Comparison of ENCODE assay signal across 8 cellular contexts in the genomic region with DNA sequence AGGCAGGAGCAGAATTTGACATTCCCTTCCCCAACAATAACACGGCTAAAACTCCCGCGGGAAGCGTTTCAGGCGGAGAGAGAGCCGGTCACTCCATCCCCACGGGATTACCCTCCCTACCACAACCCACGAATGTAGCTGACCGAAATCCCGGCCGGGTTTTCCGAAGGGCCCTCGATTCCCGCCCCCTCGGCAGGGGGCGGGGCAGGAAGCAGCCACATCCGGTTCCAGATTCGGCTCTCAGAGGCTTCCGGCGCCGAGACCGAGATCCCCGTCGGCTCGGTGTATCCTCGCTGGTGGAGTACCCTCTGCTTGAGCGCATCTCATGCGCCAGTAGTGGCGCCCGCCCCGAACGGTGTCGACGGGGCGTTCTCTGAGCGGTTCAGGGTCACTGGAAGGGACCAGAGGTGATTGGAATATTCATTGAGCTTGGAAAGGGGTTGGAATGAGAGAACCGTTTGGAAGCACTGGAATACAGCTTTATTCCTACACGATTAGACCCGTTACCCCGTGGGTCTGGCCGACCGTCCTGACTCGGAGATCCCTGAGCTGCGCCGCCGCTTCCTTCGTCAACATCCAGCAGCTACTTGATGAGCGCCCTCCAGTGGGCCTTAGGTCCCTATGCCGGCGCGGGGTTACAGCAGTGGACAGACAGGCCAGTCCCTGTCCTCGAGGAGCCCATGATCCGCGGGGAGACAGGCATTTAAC. TPM values are rescaled to one million over a fixed set of nuclear protein-coding genes. Genes with fewer than 3 reads are reported as not detected.
A peak's percentile ranks its signal among the peaks of the same experiment; 100 is the strongest.
DNase-seq lines count a peak whose midpoint lies in the region; ATAC-seq and TF ChIP-seq lines count a peak whose summit lies in the region.

No MANE protein-coding gene starts in this region.

- H2AFZ ChIP-seq in IMR-90 (replicated peaks; ENCODE audit: low read length, poor library complexity) (peak overlapping the region; percentile 93), OCI-LY1 (ENCODE audit: low read length) (no peak overlapping the region)

- H4K5ac ChIP-seq in IMR-90 (ENCODE audit: low read depth, low read length), result peak overlapping the region; percentile 50

- in situ Hi-C loops in IMR-90 (cut with MboI; ENCODE audit: low sequenced_read_pairs), result no loop called here

- peak; percentile 74 for ATAC-seq in GM21529 (IDR thresholded peaks at IDR 0.05; ENCODE audit: unreplicated experiment)
- peak; percentile 70 for ATAC-seq in IMR-90 (ENCODE audit: low read depth)

- H3K14ac ChIP-seq in IMR-90 (replicated peaks; ENCODE audit: low read depth, low read length), result peak overlapping the region; percentile 96

- no peak overlapping the region for H2BK20ac ChIP-seq in IMR-90 (ENCODE audit: low read depth, low read length)

- peaks cover 12% of the 10 kb centered on the region for H4K20me1 ChIP-seq in IMR-90 (ENCODE audit: insufficient read depth, low read length)
- no peaks in the 10 kb centered on the region for H4K20me1 ChIP-seq in OCI-LY1 (ENCODE audit: insufficient read depth, low read length)

- H4K8ac ChIP-seq in IMR-90 (ENCODE audit: low read depth in 2 of 2, low read length in 2 of 2), result peak overlapping the region; percentile 46 to 87

- intact Hi-C loops in IMR-90 (cut with micrococcal nuclease), result loop anchor here (1.0 to 5.0 kb wide), 2 partner anchors 14 to 118 kb away; a partner anchor contains a TSS

- H3K4me3 ChIP-seq in IMR-90 (ENCODE audit: insufficient read depth, low read depth, low read length) (peak overlapping the region; percentile 78), OCI-LY1 (ENCODE audit: low read depth, low read length, poor library complexity, severe bottlenecking) (peak overlapping the region; percentile 72), mononuclear cell (ENCODE audit: low read length) (peak overlapping the region; percentile 55)

- H3K4me2 ChIP-seq in IMR-90 (ENCODE audit: low read depth, low read length), result peak overlapping the region; percentile 95
- peak overlapping the region; percentile 70 for H3K4me2 ChIP-seq in OCI-LY1 (ENCODE audit: low read length)

- H3K9me1 ChIP-seq in IMR-90 (ENCODE audit: insufficient read depth, low read length), result no peaks in the 10 kb centered on the region

- POLR2A ChIA-PET in IMR-90 (lab: Charles Lee; ENCODE audit: unreplicated experiment), result interaction anchor here (1.0 kb wide), 1 partner anchor 14 kb away, joined by 3 read pairs; a partner anchor contains a TSS

- peak overlapping the region; percentile 88 for H4K91ac ChIP-seq in IMR-90 (ENCODE audit: insufficient read depth, low read depth, low read length)

- no peaks in the 10 kb centered on the region for H3K27me3 ChIP-seq in IMR-90 (ENCODE audit: control insufficient read depth, insufficient read depth, low read length)
- H3K27me3 ChIP-seq in OCI-LY1 (ENCODE audit: insufficient read depth, low read length), result no peaks in the 10 kb centered on the region
- H3K27me3 ChIP-seq in mononuclear cell (ENCODE audit: insufficient read depth, low read length), result no peaks in the 10 kb centered on the region

- peak; percentile 57 for TF ChIP-seq RAD21 in IMR-90 (IDR thresholded peaks at IDR 0.05; ENCODE audit: low read length)

- 0 out of 2 replicates have a peak, but pooled peaks cover 5% of the 10 kb centered on the region for H3F3A ChIP-seq in OCI-LY1 (ENCODE audit: insufficient read depth, low read length)

- peak overlapping the region; percentile 91 for H2BK5ac ChIP-seq in IMR-90 (ENCODE audit: low read depth, low read length, poor library complexity, severe bottlenecking)

- H3K9me3 ChIP-seq in IMR-90 (ENCODE audit: control insufficient read depth, insufficient read depth, low read length) (no peaks in the 10 kb centered on the region), OCI-LY1 (ENCODE audit: low read length) (no peaks in the 10 kb centered on the region), mononuclear cell (ENCODE audit: low read depth, low read length) (no peaks in the 10 kb centered on the region)

- H2BK120ac ChIP-seq in IMR-90 (ENCODE audit: low read depth, low read length), result peak overlapping the region; percentile 77

- peak overlapping the region; percentile 99 for H3K23ac ChIP-seq in IMR-90 (ENCODE audit: low read depth, low read length)

- peak overlapping the region; percentile 55 for H3K18ac ChIP-seq in IMR-90 (ENCODE audit: low read depth, low read length)

- H3K36me3 ChIP-seq in IMR-90 (ENCODE audit: control insufficient read depth, insufficient read depth, low read length) (peaks cover 19% of the 10 kb centered on the region), OCI-LY1 (ENCODE audit: insufficient read depth, low read length) (peaks cover 32% of the 10 kb centered on the region)

- CTCF ChIA-PET in IMR-90 (lab: Yijun Ruan, JAX), result interaction anchor here (0.6 to 1.0 kb wide), 3 partner anchors 10 to 75 kb away, joined by 3 to 5 read pairs (median 3); a partner anchor contains a TSS

- TSS peak; percentile 77 for BruUV-seq in IMR-90 (replicated peaks; lab: Mats Ljungman, UMichigan)

- DNase-seq in DMS153 (lab: John Stamatoyannopoulos, UW) (peak; percentile 88), IMR-90 (peak; percentile 88), activated T-cell treated with anti-CD3 and anti-CD28 coated beads for 1 hour (ENCODE audit: low read depth) (peak; percentile 94), epidermal melanocyte (ENCODE audit: insufficient read length, low spot score) (peak; percentile 88)
- peak; percentile 89 to 91 for DNase-seq in stimulated activated CD8-positive, alpha-beta memory T cell treated with anti-CD3 and anti-CD28 coated beads, Interleukin-2, amount 100 ng/mL, for 48 hours (ENCODE audit: low read depth in 2 of 2)

- peak overlapping the region; percentile 90 for H2AK5ac ChIP-seq in IMR-90 (ENCODE audit: low read depth, low read length)

- dilution Hi-C loops in IMR-90 (cut with HindIII; ENCODE audit: low sequenced_read_pairs, unreplicated experiment), result no loop called here

- TF ChIP-seq CTCF in IMR-90 (conservative IDR thresholded peaks at IDR 0.05; ENCODE audit: low read depth, low read length) (peak; percentile 82), OCI-LY1 (IDR thresholded peaks at IDR 0.05; ENCODE audit: low read length) (peak; percentile 89)

- H3K4ac ChIP-seq in IMR-90 (ENCODE audit: low read depth, low read length), result peak overlapping the region; percentile 95

- WGBS in IMR-90 (ENCODE audit: extremely low coverage in 2 of 2, insufficient read length in 1 of 2), 2 experiments, result 1% methylated on average over 16 of the region's 54 CpGs; no CpG with 5 or more reads in 1 of the 2 experiments

- H2BK15ac ChIP-seq in IMR-90 (ENCODE audit: low read depth, low read length), result no peak overlapping the region

- peak; percentile 91 for TF ChIP-seq POLR2A in IMR-90 (IDR thresholded peaks at IDR 0.05; ENCODE audit: low read depth, low read length)

- H3K9ac ChIP-seq in IMR-90 (ENCODE audit: low read depth, low read length) (peak overlapping the region; percentile 91), OCI-LY1 (ENCODE audit: low read length) (peak overlapping the region; percentile 74)

- peak overlapping the region; percentile 87 for H3K27ac ChIP-seq in IMR-90 (ENCODE audit: insufficient read depth, low read length)
- peak overlapping the region; percentile 93 for H3K27ac ChIP-seq in OCI-LY1 (ENCODE audit: low read depth, low read length, poor library complexity, severe bottlenecking)

- H3K9me2 ChIP-seq in OCI-LY1 (ENCODE audit: low read depth, low read length), result no peaks in the 10 kb centered on the region

- no peaks in the 10 kb centered on the region for H3K79me2 ChIP-seq in OCI-LY1 (ENCODE audit: insufficient read depth, low read length)

- peak overlapping the region; percentile 93 for H3K56ac ChIP-seq in IMR-90 (ENCODE audit: extremely low read depth, insufficient read depth, low read length)

- peak overlapping the region; percentile 98 for H2AK9ac ChIP-seq in IMR-90 (replicated peaks; ENCODE audit: low read depth, low read length, poor library complexity)

- H3K4me1 ChIP-seq in IMR-90 (ENCODE audit: control insufficient read depth, insufficient read depth, low read length) (no peaks in the 10 kb centered on the region), OCI-LY1 (ENCODE audit: insufficient read depth, low read length, severe bottlenecking) (peaks cover 13% of the 10 kb centered on the region), mononuclear cell (ENCODE audit: insufficient read depth, low read length) (peaks cover 35% of the 10 kb centered on the region)

- H3K79me1 ChIP-seq in IMR-90 (ENCODE audit: low read depth in 1 of 2, low read length in 2 of 2), result peaks cover 15 to 38% of the 10 kb centered on the region in 2 experiments; a peak in 3 of 4 replicates

TF ChIP-seq in IMR-90, 13 proteins besides CTCF, POLR2A, EP300 and RAD21 (continues in another document):
- TF ChIP-seq SMC3 (IDR thresholded peaks at IDR 0.05; ENCODE audit: low read depth, low read length) (peak; percentile 46), RFX5 (IDR thresholded peaks at IDR 0.05; ENCODE audit: low read depth, low read length) (no peak), CHD1 (IDR thresholded peaks at IDR 0.05; ENCODE audit: low read depth, low read length) (peak; percentile 91), MAZ (IDR thresholded peaks at IDR 0.05; ENCODE audit: borderline replicate concordance, low read depth, low read length) (peak; percentile 95), BHLHE40 (IDR thresholded peaks at IDR 0.05; ENCODE audit: low read depth, low read length) (0 out of 2 replicates have a peak, but pooled peaks have one; percentile 17)

RNA-seq across cellular contexts. Expression of a gene that starts 0.6 kb away (rescaled TPM):
- total RNA-seq in IMR-90 (2012; rRNA removed) (4.1 and 4.4 TPM in 2 replicates), mononuclear cell (14.7 TPM)
- polyA plus RNA-seq in IMR-90 (2012; rRNA removed), result 26.9 TPM in 2 replicates
- 15.3 and 19.7 TPM in 2 replicates for polyA plus RNA-seq in IMR-90 (2012; cell fraction: cytosol; rRNA removed)
- polyA plus RNA-seq in IMR-90 (2012; cell fraction: nucleus; rRNA removed; ENCODE audit: low replicate concordance), result 198 and 258 TPM in 2 replicates

RNA-seq across cellular contexts. Expression of a gene that starts 10.0 kb away (rescaled TPM):
- total RNA-seq in IMR-90 (2012; rRNA removed) (24.4 and 41.7 TPM in 2 replicates), mononuclear cell (11.1 TPM)
- 76.5 and 92.1 TPM in 2 replicates for polyA plus RNA-seq in IMR-90 (2012; rRNA removed)
- 14.6 and 24.2 TPM in 2 replicates for polyA plus RNA-seq in IMR-90 (2012; cell fraction: cytosol; rRNA removed)
- polyA plus RNA-seq in IMR-90 (2012; cell fraction: nucleus; rRNA removed; ENCODE audit: low replicate concordance), result 12.9 and 43.5 TPM in 2 replicates

RNA-seq across cellular contexts. Expression of a gene that starts 10.4 kb away (rescaled TPM):
- total RNA-seq in IMR-90 (2012; rRNA removed) (68.9 and 73.8 TPM in 2 replicates), mononuclear cell (19.4 TPM)
- 81.6 and 88.0 TPM in 2 replicates for polyA plus RNA-seq in IMR-90 (2012; rRNA removed)
- 44.6 and 48.8 TPM in 2 replicates for polyA plus RNA-seq in IMR-90 (2012; cell fraction: cytosol; rRNA removed)
- 196 and 239 TPM in 2 replicates for polyA plus RNA-seq in IMR-90 (2012; cell fraction: nucleus; rRNA removed; ENCODE audit: low replicate concordance)

RNA-seq across cellular contexts. Expression of a gene that starts 14.5 kb away (rescaled TPM):
- total RNA-seq in IMR-90 (2012; rRNA removed), result 12.5 and 13.1 TPM in 2 replicates
- polyA plus RNA-seq in IMR-90 (2012; rRNA removed), result 62.5 and 63.3 TPM in 2 replicates
- 57.3 and 109 TPM in 2 replicates for polyA plus RNA-seq in IMR-90 (2012; cell fraction: cytosol; rRNA removed)
- polyA plus RNA-seq in IMR-90 (2012; cell fraction: nucleus; rRNA removed; ENCODE audit: low replicate concordance), result 111 and 160 TPM in 2 replicates
- 188 TPM for total RNA-seq in mononuclear cell

RNA-seq across cellular contexts. Expression of a gene that starts 18.2 kb away (rescaled TPM):
- total RNA-seq in IMR-90 (2012; rRNA removed) (5.8 and 6.8 TPM in 2 replicates), mononuclear cell (12.6 TPM)
- polyA plus RNA-seq in IMR-90 (2012; rRNA removed), result 12.7 and 13.0 TPM in 2 replicates
- 6.9 and 17.4 TPM in 2 replicates for polyA plus RNA-seq in IMR-90 (2012; cell fraction: cytosol; rRNA removed)
- 10.1 and 18.2 TPM in 2 replicates for polyA plus RNA-seq in IMR-90 (2012; cell fraction: nucleus; rRNA removed; ENCODE audit: low replicate concordance)

Comparison
In these comparisons a context has a peak if more than half of its experiments do, and no peak if none do; other contexts are left out.
1. Peak in every context shown above with its lines: DNase-seq, ATAC-seq, H3K4me3 ChIP-seq and H3K27ac ChIP-seq.